17 cellular contexts compared by ENCODE assay signal in genomic region chr3:187497037-187497436, GRCh38.
DNase-seq lines count a peak whose midpoint lies in the region; TF ChIP-seq lines count a peak whose summit lies in the region.
"Had no signal": no experiment of that assay in that cellular context is flagged by ENCODE, and none has a peak within 500 bp of the region (broad histone marks: within the 10 kb centered on the region; RNA-seq: fewer than 3 reads in every experiment).

No MANE protein-coding gene starts in this region.

- H3K27me3 ChIP-seq in right atrium auricular region (no peaks in the 10 kb centered on the region), SJCRH30 (no peaks in the 10 kb centered on the region)

- H3K4me3 ChIP-seq in right atrium auricular region: no peak overlapping the region
- H3K4me3 ChIP-seq in SJCRH30: no peak overlapping the region
- H3K4me3 ChIP-seq: A549, GM23338 had no signal

- no peaks in the 10 kb centered on the region for H3K36me3 ChIP-seq in right atrium auricular region
- H3K36me3 ChIP-seq in SJCRH30: no peaks in the 10 kb centered on the region

- no peak for TF ChIP-seq CTCF in right atrium auricular region (IDR thresholded peaks at IDR 0.05)

- peak; percentile 10 for DNase-seq in DMS79 treated with DMSO at 0.1 percent for 48 hours (lab: John Stamatoyannopoulos, UW)
- no peak for DNase-seq in DMS79 (lab: John Stamatoyannopoulos, UW)
- DNase-seq in NCI-H524 treated with DMSO at 0.1 percent for 48 hours (lab: John Stamatoyannopoulos, UW): peak; percentile 90
- peak; percentile 27 for DNase-seq in iris pigment epithelial cell (ENCODE audit: low read depth)
- no peak for DNase-seq in right atrium auricular region (ENCODE audit: low spot score)
- no peak for DNase-seq in kidney glomerular epithelial cell (lab: John Stamatoyannopoulos, UW)
- DNase-seq in SJCRH30: no peak
- DNase-seq: AML-193; Caco-2; CD4-positive, alpha-beta T cell; GF-D8; HCEC 1CT; IMR-90 had no signal

- no peak overlapping the region for H3K27ac ChIP-seq in right atrium auricular region
- H3K27ac ChIP-seq in SJCRH30: no peak overlapping the region
- H3K27ac ChIP-seq: 22Rv1, A549, C4-2B had no signal

- H3K9me3 ChIP-seq in right atrium auricular region (peaks cover 0 to 5% of the 10 kb centered on the region in 2 donors), SJCRH30 (replicated peaks) (no peaks in the 10 kb centered on the region)
- H3K9me3 ChIP-seq: A549 had no signal

- H3K4me1 ChIP-seq in right atrium auricular region (no peaks in the 10 kb centered on the region), SJCRH30 (no peaks in the 10 kb centered on the region)
- H3K4me1 ChIP-seq: A549, Caco-2 had no signal

Comparison
In these comparisons a context has a peak if more than half of its experiments do, and no peak if none do; other contexts are left out.
1. DNase-seq: peak in DMS79 treated with DMSO at 0.1 percent for 48 hours (single experiment), NCI-H524 treated with DMSO at 0.1 percent for 48 hours (single experiment) and iris pigment epithelial cell (single experiment); none in DMS79 (single experiment), right atrium auricular region (single experiment), kidney glomerular epithelial cell (single experiment) and SJCRH30 (0 of 2).